In genomic region chr7:16233519-16233918, GRCh38 we compare ENCODE assay signal across 27 cellular contexts.
"Had no signal": no experiment of that assay in that cellular context is flagged by ENCODE, and none has a peak within 500 bp of the region (broad histone marks: within the 10 kb centered on the region; RNA-seq: fewer than 3 reads in every experiment).

No MANE protein-coding gene starts in this region.

- H3K27ac ChIP-seq: ascending aorta, breast epithelium, colonic mucosa, epithelial cell of prostate, esophagus squamous epithelium had no signal

- ATAC-seq: activated CD4-positive, alpha-beta T cell treated with anti-CD3 and anti-CD28 coated beads for 36 hours; activated CD8-positive, alpha-beta memory T cell treated with anti-CD3 and anti-CD28 coated beads, Interleukin-2, amount 10 ng/mL, durations not matched to agents 7 days and 5 days; activated CD8-positive, alpha-beta T cell treated with anti-CD3 and anti-CD28 coated beads, Interleukin-2, amount 10 ng/mL, durations not matched to agents 7 days and 5 days; activated naive CD4-positive, alpha-beta T cell treated with anti-CD3 and anti-CD28 coated beads, Interleukin-2, amount 50 U/mL, for 72 hours; activated T-cell treated with anti-CD3 and anti-CD28 coated beads, Interleukin-2, amount 50 U/mL, for 72 hours had no signal

- FAIRE-seq: endothelial cell of umbilical vein had no signal

- H3K4me3 ChIP-seq: ascending aorta, breast epithelium, cardiac muscle cell, colonic mucosa, esophagus squamous epithelium had no signal

- H3K27me3 ChIP-seq: ascending aorta, breast epithelium, cardiac muscle cell, colonic mucosa, esophagus squamous epithelium had no signal

- DNase-seq: activated CD4-positive, alpha-beta memory T cell treated with anti-CD3 and anti-CD28 coated beads for 36 hours; activated CD4-positive, alpha-beta T cell treated with anti-CD3 and anti-CD28 coated beads for 36 hours; activated CD4-positive, alpha-beta T cell treated with anti-CD3 and anti-CD28 coated beads, Interleukin-2, amount 10 ng/mL, durations not matched to agents 24 days and 14 days; activated CD4-positive, CD25-positive, alpha-beta regulatory T cell; activated CD4-positive, CD25-positive, alpha-beta regulatory T cell treated with anti-CD3 and anti-CD28 coated beads, Interleukin-2, amount 50 U/mL, for 72 hours; activated CD8-positive, alpha-beta memory T cell treated with anti-CD3 and anti-CD28 coated beads, Interleukin-2, amount 10 ng/mL, durations not matched to agents 7 days and 5 days; activated CD8-positive, alpha-beta memory T cell treated with anti-CD3 and anti-CD28 coated beads, Interleukin-2, amount 50 U/mL, for 4 hours; activated CD8-positive, alpha-beta T cell treated with anti-CD3 and anti-CD28 coated beads, Interleukin-2, amount 10 ng/mL, durations not matched to agents 7 days and 5 days; activated gamma-delta T cell; activated naive CD4-positive, alpha-beta T cell; activated naive CD4-positive, alpha-beta T cell treated with anti-CD3 and anti-CD28 coated beads, Interleukin-2, amount 10 ng/mL, durations not matched to agents 7 days and 5 days; activated naive CD8-positive, alpha-beta T cell treated with anti-CD3 and anti-CD28 coated beads, Interleukin-2, amount 10 ng/mL, durations not matched to agents 7 days and 5 days; activated T-cell treated with anti-CD3 and anti-CD28 coated beads, Interleukin-2, amount 50 U/mL, for 1 hour; activated T-cell treated with anti-CD3 and anti-CD28 coated beads, Interleukin-2, amount 50 U/mL, for 72 hours; central memory CD4-positive, alpha-beta T cell; cerebellar nuclear complex; colonic mucosa; effector CD8-positive, alpha-beta T cell; esophagus squamous epithelium; head of caudate nucleus; hypothalamus had no signal

- H3K36me3 ChIP-seq: ascending aorta, breast epithelium, cardiac muscle cell, colonic mucosa, esophagus squamous epithelium had no signal

- H3K9me3 ChIP-seq: colonic mucosa had no signal

- H3K4me1 ChIP-seq: ascending aorta, breast epithelium, colonic mucosa had no signal
